Comparison of ENCODE assay signal across 8 cellular contexts in the genomic region with DNA sequence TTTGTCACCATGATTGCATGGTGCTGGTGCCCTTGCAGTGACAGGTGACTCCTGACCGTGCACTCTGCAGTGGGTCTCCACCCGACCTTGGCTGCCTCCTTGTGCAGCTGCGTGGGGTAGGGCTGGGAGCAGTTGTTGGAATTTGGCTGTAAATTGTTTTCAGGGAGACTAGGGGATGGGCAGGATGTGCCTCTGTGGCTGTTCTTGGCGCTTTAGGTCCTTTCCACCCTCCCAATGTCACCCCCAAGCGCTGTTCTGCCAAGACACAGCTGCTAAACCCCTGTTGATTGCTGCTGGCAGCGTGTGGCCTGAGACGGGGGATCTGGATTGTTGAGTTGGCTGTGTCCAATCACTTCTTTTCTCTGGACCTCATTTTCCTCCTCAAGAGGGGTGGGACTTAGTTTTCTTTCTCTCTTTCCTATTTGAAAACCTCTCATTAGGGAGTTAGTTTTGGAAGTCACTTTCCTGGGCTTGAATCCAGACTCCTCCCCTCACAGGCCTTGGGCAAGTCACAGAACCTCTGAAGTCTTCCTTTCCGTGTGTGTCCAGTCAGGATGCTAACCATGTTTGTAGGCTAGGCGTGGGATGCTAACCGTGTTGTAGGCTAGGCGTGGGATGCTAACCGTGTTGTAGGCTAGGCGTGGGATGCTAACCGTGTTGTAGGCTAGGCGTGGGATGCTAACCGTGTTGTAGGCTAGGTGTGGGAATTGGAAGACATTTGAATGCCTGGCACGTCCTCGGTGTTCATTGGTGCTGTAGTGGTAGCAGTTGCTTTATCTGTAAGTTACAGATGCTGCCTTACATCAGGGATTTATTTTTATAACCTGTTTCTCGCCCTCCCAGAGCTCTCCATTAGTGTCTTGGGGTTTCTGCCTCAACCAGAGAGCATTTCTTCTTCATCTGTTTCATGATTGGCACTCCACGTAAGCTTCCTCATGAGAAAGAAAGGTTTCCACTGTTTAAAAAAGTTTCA. TPM values are rescaled to one million over a fixed set of nuclear protein-coding genes. Genes with fewer than 3 reads are reported as not detected.
A peak's percentile ranks its signal among the peaks of the same experiment; 100 is the strongest.
DNase-seq lines count a peak whose midpoint lies in the region; ATAC-seq and TF ChIP-seq lines count a peak whose summit lies in the region.

No MANE protein-coding gene starts in this region.

- no peak overlapping the region for H2AFZ ChIP-seq in mesenchymal stem cell (ENCODE audit: low read depth, low read length)

- no peak overlapping the region for H2BK5ac ChIP-seq in mesenchymal stem cell (ENCODE audit: low read depth, low read length, poor library complexity, severe bottlenecking)

- no peak overlapping the region for H2AK5ac ChIP-seq in mesenchymal stem cell (ENCODE audit: low read length, severe bottlenecking)

- H4K8ac ChIP-seq in mesenchymal stem cell (ENCODE audit: low read length) = no peak overlapping the region

- no peak overlapping the region for H3K4me3 Mint-ChIP-seq in dendritic cell treated with granulocyte-macrophage colony-stimulating factor and Interleukin-4, amounts not matched to agents 40 ng/mL and 50 ng/mL, for 4 days

- no peak overlapping the region for H2BK15ac ChIP-seq in mesenchymal stem cell (ENCODE audit: low read depth, poor library complexity, severe bottlenecking)

- H3K14ac ChIP-seq in mesenchymal stem cell (ENCODE audit: low read length in 2 of 2) = peak overlapping the region in 1 of 2 experiments; percentile 56

- H2BK12ac ChIP-seq in mesenchymal stem cell (ENCODE audit: low read length in 2 of 2) = peak overlapping the region in 1 of 2 experiments; percentile 9

- 87% methylated on average over 19 of the region's 20 CpGs for WGBS in mesenchymal stem cell

- peaks cover 14% of the 10 kb centered on the region for H3K27me3 Mint-ChIP-seq in dendritic cell treated with granulocyte-macrophage colony-stimulating factor and Interleukin-4, amounts not matched to agents 40 ng/mL and 50 ng/mL, for 4 days

- TF ChIP-seq CTCF in coronary artery (IDR thresholded peaks at IDR 0.05) = no peak

- H3K9me3 Mint-ChIP-seq in dendritic cell treated with granulocyte-macrophage colony-stimulating factor and Interleukin-4, amounts not matched to agents 40 ng/mL and 50 ng/mL, for 4 days = no peaks in the 10 kb centered on the region

- CTCF ChIA-PET in HEK293T (lab: Yijun Ruan, JAX) = no interaction called here

- H3K4me1 ChIP-seq in mesenchymal stem cell (ENCODE audit: control insufficient read depth, insufficient read depth, low read depth, low read length) = peaks cover 40% of the 10 kb centered on the region

- no peaks in the 10 kb centered on the region for H3K9me3 ChIP-seq in KOPT-K1 (ENCODE audit: insufficient read depth, low read length, poor library complexity, severe bottlenecking)
- no peaks in the 10 kb centered on the region for H3K9me3 ChIP-seq in mesenchymal stem cell (ENCODE audit: control insufficient read depth, low read length)

- H3K4me3 ChIP-seq in mesenchymal stem cell (ENCODE audit: insufficient read depth in 1 of 2, low read depth in 1 of 2, low read length in 2 of 2) (peak overlapping the region in 1 of 2 experiments; percentile 21), coronary artery (no peak overlapping the region)

- H3K36me3 ChIP-seq in KOPT-K1 (ENCODE audit: insufficient read depth, low read length) (0 out of 2 replicates have a peak, but pooled peaks cover 7% of the 10 kb centered on the region), mesenchymal stem cell (ENCODE audit: control insufficient read depth in 1 of 2, insufficient read depth in 2 of 2, low read depth in 1 of 2, low read length in 2 of 2) (peaks cover 0 to 3% of the 10 kb centered on the region in 2 experiments)

- no peak overlapping the region for H3K23ac ChIP-seq in mesenchymal stem cell (ENCODE audit: low read length in 2 of 2)

- H3K4me2 ChIP-seq in mesenchymal stem cell (ENCODE audit: low read length, poor library complexity, severe bottlenecking) = no peak overlapping the region

- POLR2A ChIA-PET in HEK293T (lab: Yijun Ruan, JAX) = interaction anchor here (1.4 kb wide), 1 partner anchor 188 kb away, joined by 3 read pairs; a partner anchor contains a TSS

- peak overlapping the region; percentile 96 for H3K27ac ChIP-seq in KOPT-K1 (ENCODE audit: low read depth, low read length, poor library complexity, severe bottlenecking)
- no peak overlapping the region for H3K27ac ChIP-seq in mesenchymal stem cell (ENCODE audit: low read length, poor library complexity, severe bottlenecking)
- peak overlapping the region in 1 of 2 donors; percentile 59 for H3K27ac ChIP-seq in coronary artery

- DNase-seq in AG08395 (ENCODE audit: low spot score) (peak; percentile 63), mesenchymal stem cell (peak; percentile 44), NCI-H774 (lab: John Stamatoyannopoulos, UW) (no peak), HEK293T (ENCODE audit: extremely low spot score) (no peak), coronary artery (ENCODE audit: low spot score) (no peak)

- H3K27me3 ChIP-seq in mesenchymal stem cell (ENCODE audit: control insufficient read depth in 1 of 2, insufficient read depth in 1 of 2, low read length in 2 of 2) = no peaks in the 10 kb centered on the region

- H3K4me1 Mint-ChIP-seq in dendritic cell treated with granulocyte-macrophage colony-stimulating factor and Interleukin-4, amounts not matched to agents 40 ng/mL and 50 ng/mL, for 4 days (ENCODE audit: low read depth) = peaks cover 89% of the 10 kb centered on the region

- no peak overlapping the region for H4K91ac ChIP-seq in mesenchymal stem cell (ENCODE audit: low read length)

- no peak for ATAC-seq in HG02588 (IDR thresholded peaks at IDR 0.05; ENCODE audit: unreplicated experiment)

- no peak overlapping the region for H3K4ac ChIP-seq in mesenchymal stem cell (ENCODE audit: low read depth in 1 of 2, low read length in 2 of 2)

- H3K18ac ChIP-seq in mesenchymal stem cell (ENCODE audit: low read depth in 1 of 2, low read length in 2 of 2) = no peak overlapping the region

- peaks cover 23% of the 10 kb centered on the region for H3K36me3 Mint-ChIP-seq in dendritic cell treated with granulocyte-macrophage colony-stimulating factor and Interleukin-4, amounts not matched to agents 40 ng/mL and 50 ng/mL, for 4 days (ENCODE audit: low read depth)

- H3K79me1 ChIP-seq in mesenchymal stem cell (replicated peaks; ENCODE audit: low read length, poor library complexity, severe bottlenecking) = no peaks in the 10 kb centered on the region

- peak overlapping the region; percentile 1 for H3K9ac ChIP-seq in mesenchymal stem cell (ENCODE audit: low read length)

- H3K27ac Mint-ChIP-seq in dendritic cell treated with granulocyte-macrophage colony-stimulating factor and Interleukin-4, amounts not matched to agents 40 ng/mL and 50 ng/mL, for 4 days = peak overlapping the region; percentile 19

- intact Hi-C loops in dendritic cell treated with granulocyte-macrophage colony-stimulating factor and Interleukin-4, amounts not matched to agents 40 ng/mL and 50 ng/mL, for 4 days (cut with micrococcal nuclease) = no loop called here

- no peak overlapping the region for H2BK120ac ChIP-seq in mesenchymal stem cell (ENCODE audit: low read depth, low read length)

TF ChIP-seq in HEK293T, 16 proteins besides CTCF, POLR2A, EP300 and RAD21:
- no peak for TF ChIP-seq NFRKB (IDR thresholded peaks at IDR 0.05)
- no peak for TF ChIP-seq FOXK2 (IDR thresholded peaks at IDR 0.05)
- TF ChIP-seq BHLHE40 (IDR thresholded peaks at IDR 0.05; ENCODE audit: borderline replicate concordance) = no peak
- TF ChIP-seq SP1 (IDR thresholded peaks at IDR 0.05) = no peak
- no peak for TF ChIP-seq ARNT (IDR thresholded peaks at IDR 0.05)
- no peak for TF ChIP-seq ELF4 (IDR thresholded peaks at IDR 0.05)
- no peak for TF ChIP-seq L3MBTL2 (conservative IDR thresholded peaks at IDR 0.05)
- TF ChIP-seq FOXM1 (IDR thresholded peaks at IDR 0.05; ENCODE audit: borderline replicate concordance) = no peak
- TF ChIP-seq ZNF384 (IDR thresholded peaks at IDR 0.05) = no peak
- TF ChIP-seq, protein P1, sequence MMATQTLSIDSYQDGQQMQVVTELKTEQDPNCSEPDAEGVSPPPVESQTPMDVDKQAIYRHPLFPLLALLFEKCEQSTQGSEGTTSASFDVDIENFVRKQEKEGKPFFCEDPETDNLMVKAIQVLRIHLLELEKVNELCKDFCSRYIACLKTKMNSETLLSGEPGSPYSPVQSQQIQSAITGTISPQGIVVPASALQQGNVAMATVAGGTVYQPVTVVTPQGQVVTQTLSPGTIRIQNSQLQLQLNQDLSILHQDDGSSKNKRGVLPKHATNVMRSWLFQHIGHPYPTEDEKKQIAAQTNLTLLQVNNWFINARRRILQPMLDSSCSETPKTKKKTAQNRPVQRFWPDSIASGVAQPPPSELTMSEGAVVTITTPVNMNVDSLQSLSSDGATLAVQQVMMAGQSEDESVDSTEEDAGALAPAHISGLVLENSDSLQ (IDR thresholded peaks at IDR 0.05) = no peak
- no peak for TF ChIP-seq TARDBP (IDR thresholded peaks at IDR 0.05)
TF ChIP-seq in HEK293T: peak in this region for 0.

RNA-seq across cellular contexts. Expression of a gene that starts 8.6 kb away (rescaled TPM):
- polyA plus RNA-seq in mesenchymal stem cell (2013, experiment 1 of 2) = 109 TPM
- polyA plus RNA-seq in mesenchymal stem cell (2013, experiment 2 of 2) = 99.8 TPM

Comparison
In these comparisons a context has a peak if more than half of its experiments do, and no peak if none do; other contexts are left out.
1. DNase-seq: peak in AG08395 (single experiment) and mesenchymal stem cell (single experiment); none in NCI-H774 (single experiment), HEK293T (single experiment) and coronary artery (single experiment).